In the genomic region with DNA sequence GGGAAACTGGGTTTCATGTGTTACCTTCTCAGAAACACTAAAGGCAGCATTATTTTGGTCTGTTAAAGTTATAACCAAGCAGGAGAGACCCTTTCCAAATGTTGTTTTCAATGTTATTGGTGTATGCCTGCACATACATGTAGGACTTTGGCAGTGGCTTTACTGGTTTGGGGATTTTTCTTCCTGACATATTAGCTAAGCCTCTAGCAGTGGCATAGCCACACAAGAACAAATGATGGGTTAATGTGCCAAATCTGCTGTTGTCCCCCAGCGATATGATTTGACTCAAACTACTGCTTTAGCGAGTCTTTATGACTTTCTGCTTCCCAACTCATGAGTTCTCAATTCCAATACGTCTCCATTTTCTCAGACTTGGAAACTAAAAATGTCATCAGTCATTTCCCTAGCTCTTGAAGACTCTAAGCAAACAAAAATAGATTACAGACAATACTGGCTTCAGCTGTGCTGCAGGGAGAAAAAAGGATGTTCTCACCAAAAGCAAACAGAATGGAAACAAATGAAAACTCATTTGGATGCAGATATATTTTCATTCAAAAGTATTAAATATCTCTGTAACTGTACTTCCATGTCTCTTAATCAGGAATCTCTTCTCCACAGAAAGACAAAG, we compare ENCODE assay signal across 25 cellular contexts. TPM values are rescaled to one million over a fixed set of nuclear protein-coding genes. Genes with fewer than 3 reads are reported as not detected.
DNase-seq lines count a peak whose midpoint lies in the region; ATAC-seq and TF ChIP-seq lines count a peak whose summit lies in the region.
"Had no signal": no experiment of that assay in that cellular context is flagged by ENCODE, and none has a peak within 500 bp of the region (broad histone marks: within the 10 kb centered on the region; RNA-seq: fewer than 3 reads in every experiment).

No MANE protein-coding gene starts in this region.

- in situ Hi-C loops in ACHN (cut with HindIII; ENCODE audit: low pct_ligation_motif_present, low pct_unique_long_range_greater_than_20kb, low sequenced_read_pairs), result no loop called here

- H3K4me3 Mint-ChIP-seq in HFFc6, result peak overlapping the region; percentile 11; the same call in 1 of the 2 replicates
- no peak overlapping the region for H3K4me3 Mint-ChIP-seq in nephron
- H3K4me3 Mint-ChIP-seq: activated naive CD4-positive, alpha-beta T cell treated with anti-CD3 and anti-CD28 coated beads, Interleukin-2, amount 10 ng/mL, durations not matched to agents 7 days and 5 days; activated T-cell treated with anti-CD3 and anti-CD28 coated beads, Interleukin-2, amount 50 U/mL, for 72 hours; CD14-positive monocyte; neural crest cell had no signal

- H3K4me1 Mint-ChIP-seq in HFFc6 (ENCODE audit: low read depth), result peaks cover 81% of the 10 kb centered on the region
- peaks cover 78% of the 10 kb centered on the region for H3K4me1 Mint-ChIP-seq in nephron

- H3K36me3 Mint-ChIP-seq in HFFc6 (ENCODE audit: low read depth) (peaks cover 52% of the 10 kb centered on the region), nephron (ENCODE audit: low read depth) (peaks cover 44% of the 10 kb centered on the region)
- H3K36me3 Mint-ChIP-seq: activated naive CD4-positive, alpha-beta T cell treated with anti-CD3 and anti-CD28 coated beads, Interleukin-2, amount 10 ng/mL, durations not matched to agents 7 days and 5 days had no signal

- no peak for ATAC-seq in HG02840 (IDR thresholded peaks at IDR 0.05; ENCODE audit: low FRiP score, unreplicated experiment)
- ATAC-seq: activated T-cell treated with anti-CD3 and anti-CD28 coated beads, Interleukin-2, amount 50 U/mL, for 72 hours; heart left ventricle; left lung had no signal

- H3K27ac Mint-ChIP-seq in HFFc6 (peak overlapping the region; percentile 76), nephron (peak overlapping the region in 2 of 3 experiments; percentile 71 to 74)
- H3K27ac Mint-ChIP-seq: activated naive CD4-positive, alpha-beta T cell treated with anti-CD3 and anti-CD28 coated beads, Interleukin-2, amount 10 ng/mL, durations not matched to agents 7 days and 5 days; activated T-cell treated with anti-CD3 and anti-CD28 coated beads, Interleukin-2, amount 50 U/mL, for 72 hours; CD14-positive monocyte had no signal

- no peak for TF ChIP-seq CTCF in HFFc6 (IDR thresholded peaks at IDR 0.05)
- TF ChIP-seq CTCF in nephron (IDR thresholded peaks at IDR 0.05; ENCODE audit: unreplicated experiment in 3 of 3), result no peak

- DNase-seq in ACHN, result peak; percentile 10
- no peak for DNase-seq in HFFc6
- peak; percentile 37 for DNase-seq in astrocyte of the hippocampus (ENCODE audit: low read depth, low spot score)
- DNase-seq in stimulated activated naive CD4-positive, alpha-beta T cell treated with Interleukin-2 at 50 U/mL for 16 hours (lab: John Stamatoyannopoulos, UW), result no peak
- no peak for DNase-seq in activated CD8-positive, alpha-beta memory T cell treated with anti-CD3 and anti-CD28 coated beads, Interleukin-2, amount 50 U/mL, for 4 hours
- no peak for DNase-seq in SIG-M5 treated with dmso at 0.1 percent for 504 hours (lab: John Stamatoyannopoulos, UW; ENCODE audit: unreplicated experiment)
- DNase-seq: activated CD4-positive, CD25-positive, alpha-beta regulatory T cell; activated naive CD4-positive, alpha-beta T cell treated with anti-CD3 and anti-CD28 coated beads, Interleukin-2, amount 10 ng/mL, durations not matched to agents 7 days and 5 days; activated T-cell treated with anti-CD3 and anti-CD28 coated beads, Interleukin-2, amount 50 U/mL, for 72 hours; anterior cingulate cortex; cerebellar nuclear complex; DMS79; heart left ventricle; KG1; left lung; MV-4-11; NCI-H1930; retina; stimulated activated CD4-positive, alpha-beta T cell treated with anti-CD3 and anti-CD28 coated beads, Interleukin-12 subunit alpha, Interleukin-12 subunit beta, amount 100 ng/mL, for 4 hours; substantia nigra; T1000 had no signal

- H3K27me3 Mint-ChIP-seq in HFFc6 (ENCODE audit: insufficient read depth) (peaks cover 53% of the 10 kb centered on the region), nephron (ENCODE audit: low read depth) (no peaks in the 10 kb centered on the region)

- H3K9me3 Mint-ChIP-seq in HFFc6 (peaks cover 16% of the 10 kb centered on the region), nephron (no peaks in the 10 kb centered on the region)
- H3K9me3 Mint-ChIP-seq: activated naive CD4-positive, alpha-beta T cell treated with anti-CD3 and anti-CD28 coated beads, Interleukin-2, amount 10 ng/mL, durations not matched to agents 7 days and 5 days; activated T-cell treated with anti-CD3 and anti-CD28 coated beads, Interleukin-2, amount 50 U/mL, for 72 hours; CD14-positive monocyte; neural crest cell had no signal

RNA-seq across cellular contexts. Expression of a gene that starts 29.6 kb away (rescaled TPM):
- 1,000 to 10,000 TPM; 1,264 to 1,620 (median 1,342) TPM for total RNA-seq in HFFc6 (2021; fragmentation: NEBNext Ultra II Directional; extraction: Animal tissue kit (Norgen Biotek cat#: 25700))

RNA-seq across cellular contexts. Expression of a gene that starts 49.5 kb away (rescaled TPM):
- 10 to 100 TPM; 37.5 to 47.6 (median 45.7) TPM for total RNA-seq in HFFc6 (2021; fragmentation: NEBNext Ultra II Directional; extraction: Animal tissue kit (Norgen Biotek cat#: 25700))

Comparison
In these comparisons a context has a peak if more than half of its experiments do, and no peak if none do; other contexts are left out.
1. DNase-seq: peak in ACHN (single experiment) and astrocyte of the hippocampus (single experiment); none in HFFc6 (single experiment), stimulated activated naive CD4-positive, alpha-beta T cell treated with Interleukin-2 at 50 U/mL for 16 hours (single experiment), activated CD8-positive, alpha-beta memory T cell treated with anti-CD3 and anti-CD28 coated beads, Interleukin-2, amount 50 U/mL, for 4 hours (single experiment) and SIG-M5 treated with dmso at 0.1 percent for 504 hours (single experiment).